ENCODE assay signal across 1 cellular context in genomic region chr14:91681893-91682563, GRCh38.
A peak's percentile ranks its signal among the peaks of the same experiment; 100 is the strongest.
TF ChIP-seq lines count a peak whose summit lies in the region.

No MANE protein-coding gene starts in this region.

TF ChIP-seq in HepG2, 621 proteins besides CTCF, POLR2A, EP300 and RAD21:
- TF ChIP-seq MAFK (conservative IDR thresholded peaks at IDR 0.05 in 1 of 2, IDR thresholded peaks at IDR 0.05 in 1 of 2; ENCODE audit: low read length in 2 of 2) = peak; percentile 78 to 83
- TF ChIP-seq KDM3A (CRISPR knock-in tag; IDR thresholded peaks at IDR 0.05; ENCODE audit: low read depth) = no peak
- TF ChIP-seq MAFF (IDR thresholded peaks at IDR 0.05; ENCODE audit: low read depth, low read length) = peak; percentile 79
